Comparison of ENCODE assay signal across 2 cellular contexts in the genomic region with DNA sequence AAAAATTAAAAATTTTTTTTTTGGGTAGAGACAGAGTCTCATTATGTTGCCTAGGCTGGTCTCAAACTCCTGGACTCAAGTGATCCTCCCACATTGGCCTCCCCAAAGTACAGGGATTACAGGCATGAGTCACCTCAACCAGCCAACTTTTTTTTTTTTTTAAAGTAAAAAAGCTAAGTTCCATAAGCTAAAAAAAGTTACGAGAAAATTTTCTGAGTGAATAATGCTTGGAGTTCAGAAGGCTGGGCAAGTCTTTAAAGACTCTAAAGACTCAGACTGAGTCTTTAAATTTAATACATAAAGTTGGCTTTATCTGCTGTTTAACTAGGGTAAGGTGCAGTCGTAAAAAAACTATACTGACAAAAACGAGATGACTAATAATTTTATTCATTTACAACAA.
A peak's percentile ranks its signal among the peaks of the same experiment; 100 is the strongest.
TF ChIP-seq lines count a peak whose summit lies in the region.

No MANE protein-coding gene starts in this region.

TF ChIP-seq in endothelial cell of umbilical vein, 7 proteins besides CTCF, POLR2A, EP300 and RAD21:
- TF ChIP-seq POLR2AphosphoS5 (IDR thresholded peaks at IDR 0.05; ENCODE audit: insufficient read depth, low read depth, low read length), result no peak
- TF ChIP-seq FOS (IDR thresholded peaks at IDR 0.05; ENCODE audit: borderline replicate concordance, insufficient read depth, low read length), result peak; percentile 27
TF ChIP-seq in endothelial cell of umbilical vein: peak in this region for 1.

TF ChIP-seq in HEK293T, 16 proteins besides CTCF, POLR2A, EP300 and RAD21:
- TF ChIP-seq L3MBTL2 (conservative IDR thresholded peaks at IDR 0.05) (no peak), ZNF384 (IDR thresholded peaks at IDR 0.05) (no peak), LEF1 (IDR thresholded peaks at IDR 0.05; ENCODE audit: borderline replicate concordance) (no peak), TARDBP (IDR thresholded peaks at IDR 0.05) (no peak)
